Comparison of ENCODE assay signal across 8 cellular contexts in genomic region chr3:149371001-149371722, GRCh38. TPM values are rescaled to one million over a fixed set of nuclear protein-coding genes. Genes with fewer than 3 reads are reported as not detected.
DNase-seq lines count a peak whose midpoint lies in the region; ATAC-seq and TF ChIP-seq lines count a peak whose summit lies in the region.

No MANE protein-coding gene starts in this region.

- peak overlapping the region; percentile 93 for H3K27ac ChIP-seq in RWPE2 (ENCODE audit: poor library complexity, severe bottlenecking)
- peak overlapping the region; percentile 75 for H3K27ac ChIP-seq in smooth muscle cell (ENCODE audit: low read depth)

- H3K4me1 ChIP-seq in RWPE2 (ENCODE audit: insufficient read depth, poor library complexity, severe bottlenecking): peaks cover 77% of the 10 kb centered on the region
- H3K4me1 ChIP-seq in smooth muscle cell (ENCODE audit: low read depth): peaks cover 27% of the 10 kb centered on the region

- H3K9me3 ChIP-seq in RWPE2 (ENCODE audit: severe bottlenecking) (no peaks in the 10 kb centered on the region), smooth muscle cell (replicated peaks; ENCODE audit: low read depth) (no peaks in the 10 kb centered on the region)

- H4K20me1 ChIP-seq in smooth muscle cell (ENCODE audit: low read depth): no peaks in the 10 kb centered on the region

- peak overlapping the region; percentile 4 for H3K9ac ChIP-seq in smooth muscle cell (ENCODE audit: low read depth)

- H3K4me3 ChIP-seq in RWPE2 (ENCODE audit: severe bottlenecking) (no peak overlapping the region), fibroblast of villous mesenchyme (ENCODE audit: low read depth, low read length) (no peak overlapping the region), smooth muscle cell (no peak overlapping the region), lower leg skin (ENCODE audit: low read depth, poor library complexity, severe bottlenecking) (no peak overlapping the region)

- peaks cover 67% of the 10 kb centered on the region for H3K36me3 ChIP-seq in RWPE2 (ENCODE audit: low read depth)
- no peaks in the 10 kb centered on the region for H3K36me3 ChIP-seq in smooth muscle cell (ENCODE audit: low read depth)

- no peaks in the 10 kb centered on the region for H3K79me2 ChIP-seq in smooth muscle cell (ENCODE audit: low read depth)

- DNase-seq in HS-5 (ENCODE audit: low read depth) (peak; percentile 57), RWPE2 (ENCODE audit: low spot score) (no peak), fibroblast of villous mesenchyme (ENCODE audit: low read depth) (peak; percentile 67), smooth muscle cell (lab: John Stamatoyannopoulos, UW; ENCODE audit: unreplicated experiment) (no peak), RPMI8226 (no peak), lower leg skin (ENCODE audit: low spot score in 2 of 2) (no peak)
- DNase-seq in central memory CD4-positive, alpha-beta T cell: no peak
- DNase-seq in activated CD4-positive, CD25-positive, alpha-beta regulatory T cell (lab: John Stamatoyannopoulos, UW): no peak

- peak overlapping the region; percentile 72 for H3K4me2 ChIP-seq in smooth muscle cell

- peak; percentile 33 for TF ChIP-seq CTCF in RWPE2 (IDR thresholded peaks at IDR 0.05; ENCODE audit: poor library complexity, severe bottlenecking)
- no peak for TF ChIP-seq CTCF in fibroblast of villous mesenchyme (IDR thresholded peaks at IDR 0.05; ENCODE audit: insufficient read depth, low read depth, low read length)
- no peak for TF ChIP-seq CTCF in smooth muscle cell (IDR thresholded peaks at IDR 0.05; ENCODE audit: borderline replicate concordance, insufficient read depth, poor library complexity, severe bottlenecking)
- TF ChIP-seq CTCF in lower leg skin (IDR thresholded peaks at IDR 0.05): no peak

- H2AFZ ChIP-seq in smooth muscle cell (ENCODE audit: low read depth): no peak overlapping the region

- intact Hi-C loops in lower leg skin (cut with DNase I; ENCODE audit: low total_unique reads): no loop called here

- ATAC-seq in RWPE2 (ENCODE audit: low read depth): peak; percentile 63

- H3F3A ChIP-seq in smooth muscle cell (ENCODE audit: low read depth): peaks cover 7% of the 10 kb centered on the region

- WGBS in smooth muscle cell (ENCODE audit: low lambda C conversion rate): 54% methylated on average over 7 of the region's 7 CpGs
- WGBS in lower leg skin, 2 donors: 26 to 30% methylated on average over 7 of the region's 7 CpGs

- no peak for TF ChIP-seq POLR2A in lower leg skin (IDR thresholded peaks at IDR 0.05)

- H3K27me3 ChIP-seq in RWPE2 (ENCODE audit: insufficient read depth, poor library complexity, severe bottlenecking) (no peaks in the 10 kb centered on the region), smooth muscle cell (ENCODE audit: low read depth) (no peaks in the 10 kb centered on the region)

RNA-seq across cellular contexts. Expression of gene TM4SF1, which starts 6.3 kb away (rescaled TPM):
- total RNA-seq in fibroblast of villous mesenchyme (52.2 and 80.3 TPM in 2 replicates), smooth muscle cell (113 and 134 TPM in 2 replicates), lower leg skin (100 to 1,000 TPM in 1 of 4 donors, 10 to 100 TPM in 3; 24.5 to 131 (median 51.0) TPM)
- polyA plus RNA-seq in smooth muscle cell: 37.5 and 83.3 TPM in 2 replicates

RNA-seq across cellular contexts. Expression of gene TM4SF18, which starts 37.7 kb away (rescaled TPM):
- 0.32 TPM in 1 of 2 replicates, not detected in the other for total RNA-seq in fibroblast of villous mesenchyme
- 0.40 and 0.58 TPM in 2 replicates for total RNA-seq in smooth muscle cell
- polyA plus RNA-seq in smooth muscle cell: 0.37 and 0.86 TPM in 2 replicates
- 1 to 10 TPM; 1.3 to 4.9 (median 3.0) TPM for total RNA-seq in lower leg skin

Comparison
In these comparisons a context has a peak if more than half of its experiments do, and no peak if none do; other contexts are left out.
1. DNase-seq: peak in HS-5 (single experiment) and fibroblast of villous mesenchyme (single experiment); none in RWPE2 (single experiment), smooth muscle cell (single experiment), RPMI8226 (single experiment), central memory CD4-positive, alpha-beta T cell (single experiment), lower leg skin (0 of 2) and activated CD4-positive, CD25-positive, alpha-beta regulatory T cell (0 of 4).